23 cellular contexts compared by ENCODE assay signal in the genomic region with DNA sequence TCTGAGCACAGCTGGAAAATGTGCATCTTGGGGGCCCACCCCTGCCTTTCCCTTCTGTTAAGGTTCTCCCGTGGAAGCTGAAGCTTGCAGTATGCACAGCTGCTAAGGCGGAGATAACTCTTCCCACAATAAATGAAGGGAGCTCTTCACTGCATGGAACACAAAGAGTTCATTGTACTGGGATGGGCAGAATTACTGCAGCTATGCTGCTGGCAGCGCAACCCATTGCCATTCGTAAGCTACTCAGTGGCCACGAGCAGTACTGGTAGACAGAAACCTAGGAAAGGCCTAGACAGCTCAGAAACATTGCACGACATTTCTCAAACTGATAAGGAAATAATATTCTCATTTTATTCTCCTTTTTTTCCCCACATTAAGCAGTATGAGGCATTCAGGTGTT.
DNase-seq lines count a peak whose midpoint lies in the region; ATAC-seq and TF ChIP-seq lines count a peak whose summit lies in the region.
"Had no signal": no experiment of that assay in that cellular context is flagged by ENCODE, and none has a peak within 500 bp of the region (broad histone marks: within the 10 kb centered on the region; RNA-seq: fewer than 3 reads in every experiment).

No MANE protein-coding gene starts in this region.

- peak overlapping the region; percentile 78 for H3K27ac ChIP-seq in neural progenitor cell
- H3K27ac ChIP-seq: A549, foreskin keratinocyte, neutrophil, uterus, VCaP had no signal

- H3K9me3 Mint-ChIP-seq in neural progenitor cell = peaks cover 2% of the 10 kb centered on the region

- H3K4me3 ChIP-seq in neural progenitor cell = no peak overlapping the region
- H3K4me3 ChIP-seq: A549, uterus had no signal

- H4K20me1 ChIP-seq in neural progenitor cell (ENCODE audit: low read depth) = no peaks in the 10 kb centered on the region

- H3K36me3 ChIP-seq in neural progenitor cell = no peaks in the 10 kb centered on the region
- H3K36me3 ChIP-seq: neutrophil, uterus had no signal

- peaks cover 16% of the 10 kb centered on the region for H3F3A ChIP-seq in neural progenitor cell (ENCODE audit: low read depth)

- H3K27ac Mint-ChIP-seq in neural progenitor cell = peak overlapping the region; percentile 25
- H3K27ac Mint-ChIP-seq: T-helper 17 cell had no signal

- H3K27me3 ChIP-seq in neural progenitor cell = no peaks in the 10 kb centered on the region
- H3K27me3 ChIP-seq: foreskin keratinocyte, neutrophil, uterus had no signal

- H3K27me3 Mint-ChIP-seq in neural progenitor cell (ENCODE audit: insufficient read depth, low read depth) = no peaks in the 10 kb centered on the region
- H3K27me3 Mint-ChIP-seq: T-helper 17 cell had no signal

- ATAC-seq in GM19035 (IDR thresholded peaks at IDR 0.05; ENCODE audit: unreplicated experiment) (no peak), HG03565 (IDR thresholded peaks at IDR 0.05; ENCODE audit: unreplicated experiment) (no peak)
- ATAC-seq: A549, foreskin keratinocyte, PC-3, T-helper 17 cell had no signal

- peak overlapping the region; percentile 44 for H3K4me2 ChIP-seq in neural progenitor cell
- H3K4me2 ChIP-seq: A549 had no signal

- H2AFZ ChIP-seq in neural progenitor cell (replicated peaks) = no peak overlapping the region

- no peaks in the 10 kb centered on the region for H3K9me3 ChIP-seq in neural progenitor cell (ENCODE audit: low read depth)
- H3K9me3 ChIP-seq: A549, neutrophil, uterus had no signal

- H3K9ac ChIP-seq in neural progenitor cell = no peak overlapping the region

- H3K4me3 Mint-ChIP-seq in neural progenitor cell = no peak overlapping the region
- H3K4me3 Mint-ChIP-seq: T-helper 17 cell had no signal

- H3K4me1 ChIP-seq in neural progenitor cell = peaks cover 23% of the 10 kb centered on the region
- H3K4me1 ChIP-seq: A549, foreskin keratinocyte, uterus had no signal

- TF ChIP-seq CTCF in neural progenitor cell (IDR thresholded peaks at IDR 0.05) = no peak

- no peaks in the 10 kb centered on the region for H3K79me2 ChIP-seq in neural progenitor cell (ENCODE audit: low read depth)

- no peaks in the 10 kb centered on the region for H3K36me3 Mint-ChIP-seq in neural progenitor cell

- peaks cover 14% of the 10 kb centered on the region for H3K4me1 Mint-ChIP-seq in neural progenitor cell
- H3K4me1 Mint-ChIP-seq: T-helper 17 cell had no signal

- peak; percentile 93 for DNase-seq in Ammon's horn (ENCODE audit: low spot score)
- peak; percentile 38 for DNase-seq in RPMI7951 (ENCODE audit: low read depth)
- peak; percentile 88 for DNase-seq in foreskin melanocyte
- peak; percentile 55 for DNase-seq in neural progenitor cell (ENCODE audit: low spot score)
- DNase-seq in stimulated activated CD4-positive, alpha-beta T cell treated with anti-CD3 and anti-CD28 coated beads, Interleukin-4, amount 100 ng/mL, for 24 hours = no peak
- DNase-seq in germinal center (ENCODE audit: low spot score) = no peak
- DNase-seq: activated CD4-positive, alpha-beta T cell treated with anti-CD3 and anti-CD28 coated beads, Interleukin-2, amount 50 U/mL, for 4 hours; activated effector memory CD4-positive, alpha-beta T cell treated with Interleukin-2 at 50 U/mL for 16 hours; Calu3; erythroblast; foreskin keratinocyte; NCI-H1417; NCI-H2171; NCI-H774; PC-3; stimulated activated CD4-positive, alpha-beta T cell treated with anti-CD3 and anti-CD28 coated beads, Interleukin-12 subunit alpha, Interleukin-12 subunit beta, amount 100 ng/mL, for 4 hours; T-helper 17 cell; uterus had no signal

Comparison
In these comparisons a context has a peak if more than half of its experiments do, and no peak if none do; other contexts are left out.
1. DNase-seq: peak in Ammon's horn (single experiment), RPMI7951 (single experiment), foreskin melanocyte (single experiment) and neural progenitor cell (single experiment); none in stimulated activated CD4-positive, alpha-beta T cell treated with anti-CD3 and anti-CD28 coated beads, Interleukin-4, amount 100 ng/mL, for 24 hours (single experiment) and germinal center (single experiment).